1 cellular context compared by ENCODE assay signal in the genomic region with DNA sequence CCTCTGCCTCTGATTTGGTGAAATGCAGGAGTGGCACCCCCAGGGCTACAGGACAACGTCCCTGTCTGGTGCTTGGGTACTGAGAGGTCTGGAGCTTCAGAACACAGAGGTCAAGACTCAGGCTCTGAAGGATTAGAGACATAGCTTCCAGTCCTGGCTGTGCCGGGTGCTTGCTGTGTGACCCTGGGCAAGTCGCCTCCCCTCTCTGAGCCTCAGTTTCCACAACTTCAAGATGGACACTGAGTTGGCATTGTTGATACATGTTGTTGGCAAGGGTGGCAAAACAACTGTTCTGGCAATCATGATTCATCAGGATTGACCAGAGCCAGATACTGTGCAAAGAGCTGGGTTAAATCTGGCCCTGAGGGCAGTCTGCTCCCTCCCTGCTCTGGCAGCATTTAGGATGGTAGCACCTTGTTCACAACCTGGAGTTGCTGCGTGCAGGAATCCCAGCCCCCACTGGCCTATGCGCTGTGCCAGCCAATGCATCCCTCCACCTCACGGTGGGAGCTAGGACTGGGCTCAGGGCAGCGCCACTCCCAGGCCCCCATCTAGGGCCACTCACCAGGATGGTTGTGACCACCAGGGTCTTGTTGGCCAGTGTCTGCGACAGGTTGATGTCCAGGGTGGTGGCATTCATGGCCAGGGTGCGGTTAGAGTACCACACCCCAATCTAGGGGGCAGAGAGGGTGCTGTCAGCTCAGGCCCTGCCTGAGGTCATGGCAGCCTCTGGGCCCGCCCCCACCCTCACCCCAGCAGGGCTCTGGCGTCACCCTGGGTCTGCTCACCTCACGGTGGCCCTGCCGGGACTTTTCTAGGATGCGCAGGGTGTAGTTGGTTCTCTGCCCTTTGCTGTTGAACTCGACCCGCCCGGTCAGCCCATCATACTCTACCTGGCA.
A peak's percentile ranks its signal among the peaks of the same experiment; 100 is the strongest.
TF ChIP-seq lines count a peak whose summit lies in the region.

No MANE protein-coding gene starts in this region.

TF ChIP-seq in K562, 482 proteins besides CTCF, POLR2A, EP300 and RAD21:
- TF ChIP-seq KLF6 (CRISPR knock-in tag; IDR thresholded peaks at IDR 0.05; ENCODE audit: borderline replicate concordance) = no peak
- no peak for TF ChIP-seq WHSC1 (IDR thresholded peaks at IDR 0.05; ENCODE audit: low read length)
- no peak for TF ChIP-seq ZNF696 (CRISPR knock-in tag; conservative IDR thresholded peaks at IDR 0.05)
- no peak for TF ChIP-seq GABPA (tag; conservative IDR thresholded peaks at IDR 0.05; ENCODE audit: low read depth)
- no peak for TF ChIP-seq XRCC5 (IDR thresholded peaks at IDR 0.05; ENCODE audit: low read depth, low read length)
- no peak for TF ChIP-seq PHF20 (IDR thresholded peaks at IDR 0.05; ENCODE audit: partially characterized antibody)
- peak; percentile 65 for TF ChIP-seq ZFP36 (IDR thresholded peaks at IDR 0.05; ENCODE audit: low read depth, low read length, partially characterized antibody)
- TF ChIP-seq BCOR (IDR thresholded peaks at IDR 0.05) = peak; percentile 70
- TF ChIP-seq RNF2 (IDR thresholded peaks at IDR 0.05) = no peak
- TF ChIP-seq BCL6 (CRISPR knock-in tag; IDR thresholded peaks at IDR 0.05) = no peak
- no peak for TF ChIP-seq TRIM28 (IDR thresholded peaks at IDR 0.05)
- TF ChIP-seq CEBPG (CRISPR knock-in tag; IDR thresholded peaks at IDR 0.05) = no peak
- TF ChIP-seq CEBPG (tag; conservative IDR thresholded peaks at IDR 0.05 in 1 of 2, IDR thresholded peaks at IDR 0.05 in 1 of 2) = no peak
- TF ChIP-seq RBM25 (IDR thresholded peaks at IDR 0.05; ENCODE audit: low read depth, low read length, severe bottlenecking) = peak; percentile 69
